Comparison of ENCODE assay signal across 1 cellular context in the genomic region with DNA sequence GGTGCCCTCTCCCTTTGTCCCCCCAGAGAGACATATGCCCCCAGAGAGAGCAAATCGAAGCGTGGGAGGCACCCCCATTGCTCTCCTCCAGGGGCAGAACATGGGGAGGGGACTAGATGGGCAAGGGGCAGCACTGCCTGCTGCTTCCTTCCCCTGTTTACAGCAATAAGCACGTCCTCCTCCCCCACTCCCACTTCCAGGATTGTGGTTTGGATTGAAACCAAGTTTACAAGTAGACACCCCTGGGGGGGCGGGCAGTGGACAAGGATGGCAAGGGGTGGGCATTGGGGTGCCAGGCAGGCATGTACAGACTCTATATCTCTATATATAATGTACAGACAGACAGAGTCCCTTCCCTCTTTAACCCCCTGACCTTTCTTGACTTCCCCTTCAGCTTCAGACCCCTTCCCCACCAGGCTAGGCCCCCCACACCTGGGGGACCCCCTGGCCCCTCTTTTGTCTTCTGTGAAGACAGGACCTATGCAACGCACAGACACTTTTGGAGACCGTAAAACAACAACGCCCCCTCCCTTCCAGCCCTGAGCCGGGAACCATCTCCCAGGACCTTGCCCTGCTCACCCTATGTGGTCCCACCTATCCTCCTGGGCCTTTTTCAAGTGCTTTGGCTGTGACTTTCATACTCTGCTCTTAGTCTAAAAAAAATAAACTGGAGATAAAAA.
A peak's percentile ranks its signal among the peaks of the same experiment; 100 is the strongest.
TF ChIP-seq lines count a peak whose summit lies in the region.

No MANE protein-coding gene starts in this region.

TF ChIP-seq in K562, 482 proteins besides CTCF, POLR2A, EP300 and RAD21:
- TF ChIP-seq E2F1 (CRISPR knock-in tag; IDR thresholded peaks at IDR 0.05) = no peak
- no peak for TF ChIP-seq GMEB1 (CRISPR knock-in tag; IDR thresholded peaks at IDR 0.05)
- TF ChIP-seq ZBTB7A (IDR thresholded peaks at IDR 0.05; ENCODE audit: borderline replicate concordance, control insufficient read depth, low read depth, low read length) = peak; percentile 60; the same call in 1 of the 2 replicates
TF ChIP-seq in K562: peak in this region for 1.
